In the genomic region with DNA sequence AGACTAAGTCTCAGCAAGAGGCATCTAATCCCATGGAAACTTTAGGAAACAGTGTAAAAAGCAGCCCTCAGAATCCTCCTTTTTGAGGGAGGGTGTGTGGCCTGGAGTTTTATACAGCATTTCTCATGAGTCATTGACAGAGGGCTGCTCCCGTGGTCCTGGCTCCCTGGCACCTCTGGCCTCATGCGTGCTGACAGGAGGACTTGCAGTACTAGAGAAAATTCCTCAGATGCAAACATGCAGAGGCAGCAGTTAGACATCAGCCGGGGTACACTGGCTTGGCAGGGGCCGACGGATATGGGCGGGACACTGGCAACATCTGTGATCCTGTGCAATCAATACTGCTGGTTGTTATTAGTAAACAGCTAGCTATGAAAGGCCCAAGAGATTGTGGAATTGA, we compare ENCODE assay signal across 13 cellular contexts.
DNase-seq lines count a peak whose midpoint lies in the region; ATAC-seq and TF ChIP-seq lines count a peak whose summit lies in the region.
"Had no signal": no experiment of that assay in that cellular context is flagged by ENCODE, and none has a peak within 500 bp of the region (broad histone marks: within the 10 kb centered on the region; RNA-seq: fewer than 3 reads in every experiment).

No MANE protein-coding gene starts in this region.

- no peaks in the 10 kb centered on the region for H3K9me3 Mint-ChIP-seq in GM23338
- no peaks in the 10 kb centered on the region for H3K9me3 Mint-ChIP-seq in activated naive CD4-positive, alpha-beta T cell treated with anti-CD3 and anti-CD28 coated beads, Interleukin-2, amount 50 U/mL, for 72 hours
- H3K9me3 Mint-ChIP-seq: CD8-positive, alpha-beta T cell had no signal

- no peaks in the 10 kb centered on the region for H3K4me1 ChIP-seq in GM23338 (ENCODE audit: insufficient read depth)
- no peaks in the 10 kb centered on the region for H3K4me1 ChIP-seq in left ventricle myocardium inferior
- peaks cover 8% of the 10 kb centered on the region for H3K4me1 ChIP-seq in ovary (ENCODE audit: insufficient read depth)
- no peaks in the 10 kb centered on the region for H3K4me1 ChIP-seq in ascending aorta
- no peaks in the 10 kb centered on the region for H3K4me1 ChIP-seq in vagina

- H3K27me3 Mint-ChIP-seq in GM23338 (ENCODE audit: insufficient read depth, low read depth, poor library complexity), result no peaks in the 10 kb centered on the region

- H3K9me3 ChIP-seq in left ventricle myocardium inferior (replicated peaks) (no peaks in the 10 kb centered on the region), ovary (no peaks in the 10 kb centered on the region), ascending aorta (no peaks in the 10 kb centered on the region), vagina (no peaks in the 10 kb centered on the region)

- H3K4me2 ChIP-seq in GM23338, result no peak overlapping the region

- WGBS in ovary, 3 donors, result 8 to 32% (median 12%) methylated on average over 6 of the region's 6 CpGs

- H4K20me1 ChIP-seq in GM23338 (replicated peaks; ENCODE audit: insufficient read depth), result no peaks in the 10 kb centered on the region

- no peak overlapping the region for H3K4me3 ChIP-seq in GM23338
- H3K4me3 ChIP-seq in left ventricle myocardium inferior, result no peak overlapping the region
- H3K4me3 ChIP-seq in ovary, result no peak overlapping the region
- no peak overlapping the region for H3K4me3 ChIP-seq in ascending aorta
- H3K4me3 ChIP-seq in vagina, result no peak overlapping the region

- TF ChIP-seq CTCF in GM23338 (conservative IDR thresholded peaks at IDR 0.05; ENCODE audit: low read depth in 2 of 2) (no peak), left ventricle myocardium inferior (IDR thresholded peaks at IDR 0.05; ENCODE audit: borderline replicate concordance) (no peak), ovary (IDR thresholded peaks at IDR 0.05) (no peak), ascending aorta (IDR thresholded peaks at IDR 0.05) (no peak), vagina (IDR thresholded peaks at IDR 0.05) (no peak)

- peak overlapping the region; percentile 81 for H2AFZ ChIP-seq in GM23338

- peaks cover 3% of the 10 kb centered on the region; the same call in 1 of the 3 replicates for H3K4me1 Mint-ChIP-seq in GM23338

- intact Hi-C loops in left ventricle myocardium inferior (cut with micrococcal nuclease), result no loop called here
- intact Hi-C loops in ovary (cut with DNase I), result no loop called here
- intact Hi-C loops in ascending aorta (cut with DNase I), result no loop called here
- intact Hi-C loops in vagina (cut with DNase I), result no loop called here

- no peak overlapping the region; the same call in 1 of the 2 replicates for H3K27ac Mint-ChIP-seq in GM23338
- H3K27ac Mint-ChIP-seq in activated naive CD4-positive, alpha-beta T cell treated with anti-CD3 and anti-CD28 coated beads, Interleukin-2, amount 50 U/mL, for 72 hours, result no peak overlapping the region
- H3K27ac Mint-ChIP-seq: activated CD8-positive, alpha-beta T cell treated with anti-CD3 and anti-CD28 coated beads, Interleukin-2, amount 10 ng/mL, durations not matched to agents 7 days and 5 days; CD8-positive, alpha-beta T cell had no signal

- H3F3A ChIP-seq in GM23338 (replicated peaks; ENCODE audit: low read depth), result no peaks in the 10 kb centered on the region

- no peaks in the 10 kb centered on the region; the same call in 1 of the 2 replicates for H3K9me2 ChIP-seq in GM23338 (ENCODE audit: insufficient read depth)

- no peak for TF ChIP-seq POLR2A in ovary (IDR thresholded peaks at IDR 0.05)
- no peak for TF ChIP-seq POLR2A in vagina (IDR thresholded peaks at IDR 0.05)

- DNase-seq in GM23338 (ENCODE audit: low spot score) (peak; percentile 2), amniotic epithelial cell (ENCODE audit: low read depth) (peak; percentile 54), left ventricle myocardium inferior (peak; percentile 26), ovary (peak; percentile 45 to 79 (median 54)), ascending aorta (ENCODE audit: low spot score in 2 of 2) (no peak), vagina (ENCODE audit: extremely low spot score in 2 of 2) (no peak), NCI-H2196 treated with DMSO at 0.1 percent for 48 hours (lab: John Stamatoyannopoulos, UW; ENCODE audit: unreplicated experiment) (no peak)
- DNase-seq in activated naive CD4-positive, alpha-beta T cell treated with anti-CD3 and anti-CD28 coated beads, Interleukin-2, amount 50 U/mL, for 72 hours (ENCODE audit: low spot score in 2 of 2), result no peak
- DNase-seq: activated CD8-positive, alpha-beta T cell treated with anti-CD3 and anti-CD28 coated beads, Interleukin-2, amount 10 ng/mL, durations not matched to agents 7 days and 5 days; activated naive CD4-positive, alpha-beta T cell treated with anti-CD3 and anti-CD28 coated beads, Interleukin-2, amount 50 U/mL, for 16 hours; CD8-positive, alpha-beta T cell; NCI-H2081; T-helper 9 cell had no signal

- H3K27me3 ChIP-seq in GM23338 (ENCODE audit: insufficient read depth), result no peaks in the 10 kb centered on the region
- no peaks in the 10 kb centered on the region for H3K27me3 ChIP-seq in left ventricle myocardium inferior (ENCODE audit: low read depth)
- no peaks in the 10 kb centered on the region for H3K27me3 ChIP-seq in ovary
- H3K27me3 ChIP-seq in ascending aorta, result no peaks in the 10 kb centered on the region
- H3K27me3 ChIP-seq in vagina, result no peaks in the 10 kb centered on the region

- no peak overlapping the region for H3K4me3 Mint-ChIP-seq in GM23338
- H3K4me3 Mint-ChIP-seq: activated CD8-positive, alpha-beta T cell treated with anti-CD3 and anti-CD28 coated beads, Interleukin-2, amount 10 ng/mL, durations not matched to agents 7 days and 5 days; CD8-positive, alpha-beta T cell had no signal

- no peaks in the 10 kb centered on the region for H3K36me3 ChIP-seq in GM23338 (ENCODE audit: insufficient read depth)
- no peaks in the 10 kb centered on the region for H3K36me3 ChIP-seq in left ventricle myocardium inferior
- no peaks in the 10 kb centered on the region for H3K36me3 ChIP-seq in ovary
- H3K36me3 ChIP-seq in ascending aorta, result no peaks in the 10 kb centered on the region
- no peaks in the 10 kb centered on the region for H3K36me3 ChIP-seq in vagina

- H3K36me3 Mint-ChIP-seq in GM23338 (ENCODE audit: low read depth), result no peaks in the 10 kb centered on the region; the same call in 2 of the 3 replicates
- H3K36me3 Mint-ChIP-seq in activated naive CD4-positive, alpha-beta T cell treated with anti-CD3 and anti-CD28 coated beads, Interleukin-2, amount 50 U/mL, for 72 hours, result no peaks in the 10 kb centered on the region
- H3K36me3 Mint-ChIP-seq: CD8-positive, alpha-beta T cell had no signal

- H3K79me2 ChIP-seq in GM23338 (replicated peaks; ENCODE audit: insufficient read depth), result no peaks in the 10 kb centered on the region

- no peak for TF ChIP-seq EP300 in ovary (IDR thresholded peaks at IDR 0.05)

- peak; percentile 53 for ATAC-seq in GM23338
- ATAC-seq in activated naive CD4-positive, alpha-beta T cell treated with anti-CD3 and anti-CD28 coated beads, Interleukin-2, amount 50 U/mL, for 72 hours, result no peak
- ATAC-seq: activated CD8-positive, alpha-beta T cell treated with anti-CD3 and anti-CD28 coated beads, Interleukin-2, amount 10 ng/mL, durations not matched to agents 7 days and 5 days; CD8-positive, alpha-beta T cell had no signal

- H3K27ac ChIP-seq in GM23338 (ENCODE audit: low read depth), result no peak overlapping the region
- H3K27ac ChIP-seq in left ventricle myocardium inferior (replicated peaks), result no peak overlapping the region
- no peak overlapping the region for H3K27ac ChIP-seq in ovary
- no peak overlapping the region for H3K27ac ChIP-seq in ascending aorta
- H3K27ac ChIP-seq in vagina, result no peak overlapping the region

TF ChIP-seq in GM23338, 12 proteins besides CTCF, POLR2A, EP300 and RAD21 (continues in another document):
- TF ChIP-seq CREB1 (CRISPR knock-in tag; IDR thresholded peaks at IDR 0.05; ENCODE audit: low read depth), result no peak
- no peak for TF ChIP-seq STAT1 (IDR thresholded peaks at IDR 0.05; ENCODE audit: unreplicated experiment)

Comparison
In these comparisons a context has a peak if more than half of its experiments do, and no peak if none do; other contexts are left out.
1. DNase-seq: peak in GM23338 (single experiment), amniotic epithelial cell (single experiment), left ventricle myocardium inferior (single experiment) and ovary (5 of 5); none in ascending aorta (0 of 2), vagina (0 of 2), NCI-H2196 treated with DMSO at 0.1 percent for 48 hours (single experiment) and activated naive CD4-positive, alpha-beta T cell treated with anti-CD3 and anti-CD28 coated beads, Interleukin-2, amount 50 U/mL, for 72 hours (0 of 2).